ENCODE assay signal across 26 cellular contexts in the genomic region with DNA sequence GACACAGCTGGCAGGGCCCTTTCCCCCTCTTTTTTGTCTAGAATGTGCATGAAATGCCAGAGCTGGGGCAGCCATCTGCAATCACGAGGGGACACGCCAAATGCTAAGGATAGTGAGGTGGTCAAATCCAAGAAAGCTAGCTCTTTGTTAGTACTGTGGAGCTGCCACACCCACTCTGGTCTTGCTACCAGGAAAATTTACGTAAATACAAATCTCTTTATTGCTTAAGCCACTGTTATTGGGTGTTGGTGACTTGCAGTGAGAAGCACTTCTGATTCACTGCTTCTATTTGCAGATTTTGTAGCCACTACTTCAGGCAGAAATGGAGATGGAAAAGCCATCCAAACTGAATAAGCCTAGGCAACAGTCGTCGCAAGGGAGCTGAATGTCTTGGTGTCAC.
"Had no signal": no experiment of that assay in that cellular context is flagged by ENCODE, and none has a peak within 500 bp of the region (broad histone marks: within the 10 kb centered on the region; RNA-seq: fewer than 3 reads in every experiment).

No MANE protein-coding gene starts in this region.

- FAIRE-seq: RCC 7860 had no signal

- ATAC-seq: activated CD8-positive, alpha-beta T cell treated with anti-CD3 and anti-CD28 coated beads, Interleukin-2, amount 10 ng/mL, durations not matched to agents 7 days and 5 days; activated naive CD4-positive, alpha-beta T cell treated with anti-CD3 and anti-CD28 coated beads, Interleukin-2, amount 50 U/mL, for 72 hours; activated naive CD8-positive, alpha-beta T cell treated with anti-CD3 and anti-CD28 coated beads, Interleukin-2, amount 50 U/mL, for 24 hours; PC-3; T-helper 17 cell; WTC11 had no signal

- H3K4me1 ChIP-seq: ascending aorta had no signal

- H3K4me3 ChIP-seq: ascending aorta, MG63 had no signal

- H3K27me3 ChIP-seq: ascending aorta, MG63 had no signal

- H3K36me3 ChIP-seq: ascending aorta had no signal

- H3K27ac ChIP-seq: ascending aorta had no signal

- DNase-seq: activated CD4-positive, alpha-beta T cell treated with anti-CD3 and anti-CD28 coated beads for 48 hours; activated CD4-positive, alpha-beta T cell treated with anti-CD3 and anti-CD28 coated beads, Interleukin-2, amount 50 U/mL, for 4 hours; activated CD4-positive, CD25-positive, alpha-beta regulatory T cell treated with anti-CD3 and anti-CD28 coated beads, Interleukin-2, amount 50 U/mL, for 72 hours; activated CD8-positive, alpha-beta memory T cell treated with anti-CD3 and anti-CD28 coated beads, Interleukin-2, amount 50 U/mL, for 48 hours; activated CD8-positive, alpha-beta T cell treated with anti-CD3 and anti-CD28 coated beads, Interleukin-2, amount 10 ng/mL, durations not matched to agents 7 days and 5 days; activated effector memory CD4-positive, alpha-beta T cell treated with anti-CD3 and anti-CD28 coated beads, Interleukin-2, amount 50 U/mL, for 16 hours; activated naive CD4-positive, alpha-beta T cell treated with Interleukin-2 at 50 U/mL for 16 hours; activated naive CD8-positive, alpha-beta T cell treated with anti-CD3 and anti-CD28 coated beads, Interleukin-2, amount 50 U/mL, for 24 hours; activated T-cell treated with anti-CD3 and anti-CD28 coated beads, Interleukin-2, amount 50 U/mL, for 1 hour; amniotic stem cell; MG63; MV-4-11; NCI-H1105; NCI-H1436 treated with DMSO at 0.1 percent for 48 hours; NCI-H187; NCI-H2081; NCI-H446; NCI-H524; PC-3; SHP77 treated with DMSO at 0.1 percent for 48 hours; T-helper 17 cell; T-helper 9 cell had no signal

- H3K9me3 ChIP-seq: ascending aorta had no signal
